2 cellular contexts compared by ENCODE assay signal in the genomic region with DNA sequence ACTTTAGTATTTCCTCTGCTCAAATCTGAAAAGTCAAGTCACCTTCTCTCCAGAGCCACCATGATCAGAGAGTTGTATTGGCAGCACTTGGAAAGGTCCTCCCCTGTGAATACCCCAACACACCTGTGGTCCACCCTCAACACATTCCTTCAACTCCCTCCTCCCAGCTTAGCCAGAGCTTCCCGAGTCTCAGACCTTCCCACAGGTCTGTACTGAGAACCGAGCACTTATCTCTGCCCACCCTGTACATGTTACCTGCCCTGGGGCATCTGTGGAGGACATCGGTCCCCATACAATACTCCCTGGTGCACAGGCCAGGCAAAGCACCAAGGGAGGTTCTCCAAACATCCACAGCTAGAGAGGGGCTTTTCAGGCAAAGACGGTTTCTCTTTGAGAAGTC.
TF ChIP-seq lines count a peak whose summit lies in the region.

No MANE protein-coding gene starts in this region.

TF ChIP-seq in IMR-90, 13 proteins besides CTCF, POLR2A, EP300 and RAD21:
- no peak for TF ChIP-seq NFE2L2 (IDR thresholded peaks at IDR 0.05; ENCODE audit: low read depth, low read length)
- TF ChIP-seq FOS (IDR thresholded peaks at IDR 0.05; ENCODE audit: low read depth, low read length): no peak
- TF ChIP-seq MAZ (IDR thresholded peaks at IDR 0.05; ENCODE audit: borderline replicate concordance, low read depth, low read length): no peak
- no peak for TF ChIP-seq USF2 (IDR thresholded peaks at IDR 0.05; ENCODE audit: low read depth, low read length)
- TF ChIP-seq RCOR1 (IDR thresholded peaks at IDR 0.05; ENCODE audit: insufficient replicate concordance, low read length): no peak

TF ChIP-seq in K562, 482 proteins besides CTCF, POLR2A, EP300 and RAD21:
- TF ChIP-seq CLOCK (CRISPR knock-in tag; IDR thresholded peaks at IDR 0.05; ENCODE audit: borderline replicate concordance): no peak
- TF ChIP-seq PRMT5 (CRISPR knock-in tag; IDR thresholded peaks at IDR 0.05): no peak
- no peak for TF ChIP-seq ETV6 (IDR thresholded peaks at IDR 0.05; ENCODE audit: borderline replicate concordance in 1 of 2, low read depth in 2 of 2, low read length in 1 of 2)
- no peak for TF ChIP-seq ETV6 (CRISPR knock-in tag; IDR thresholded peaks at IDR 0.05; ENCODE audit: borderline replicate concordance)
- TF ChIP-seq PTBP1 (IDR thresholded peaks at IDR 0.05; ENCODE audit: low read depth, low read length): no peak
- TF ChIP-seq, protein P1, sequence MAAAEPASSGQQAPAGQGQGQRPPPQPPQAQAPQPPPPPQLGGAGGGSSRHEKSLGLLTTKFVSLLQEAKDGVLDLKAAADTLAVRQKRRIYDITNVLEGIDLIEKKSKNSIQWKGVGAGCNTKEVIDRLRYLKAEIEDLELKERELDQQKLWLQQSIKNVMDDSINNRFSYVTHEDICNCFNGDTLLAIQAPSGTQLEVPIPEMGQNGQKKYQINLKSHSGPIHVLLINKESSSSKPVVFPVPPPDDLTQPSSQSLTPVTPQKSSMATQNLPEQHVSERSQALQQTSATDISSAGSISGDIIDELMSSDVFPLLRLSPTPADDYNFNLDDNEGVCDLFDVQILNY (CRISPR knock-in tag; IDR thresholded peaks at IDR 0.05): no peak
- no peak for TF ChIP-seq GATAD2A (IDR thresholded peaks at IDR 0.05)
